ENCODE assay signal across 17 cellular contexts in genomic region chr3:38111696-38112377, GRCh38.
"Had no signal": no experiment of that assay in that cellular context is flagged by ENCODE, and none has a peak within 500 bp of the region (broad histone marks: within the 10 kb centered on the region; RNA-seq: fewer than 3 reads in every experiment).

No MANE protein-coding gene starts in this region.

- H3K4me1 ChIP-seq: gastrocnemius medialis, prostate gland, thyroid gland had no signal

- FAIRE-seq: astrocyte, urothelium cell line had no signal

- H3K4me3 ChIP-seq: gastrocnemius medialis, heart right ventricle, prostate gland, SK-N-MC, thyroid gland had no signal

- H3K9me3 ChIP-seq: gastrocnemius medialis, heart right ventricle, prostate gland, thyroid gland had no signal

- H3K27ac ChIP-seq: gastrocnemius medialis, heart right ventricle, prostate gland, SK-N-MC, thyroid gland had no signal

- ATAC-seq: activated CD4-positive, alpha-beta T cell treated with anti-CD3 and anti-CD28 coated beads for 36 hours; activated CD8-positive, alpha-beta T cell treated with anti-CD3 and anti-CD28 coated beads for 36 hours; gastrocnemius medialis; heart right ventricle; left cardiac atrium; naive thymus-derived CD8-positive, alpha-beta T cell; sciatic nerve had no signal

- H3K27me3 ChIP-seq: gastrocnemius medialis, thyroid gland had no signal

- H3K36me3 ChIP-seq: gastrocnemius medialis, heart right ventricle, prostate gland, thyroid gland had no signal

- DNase-seq: activated CD4-positive, alpha-beta T cell treated with anti-CD3 and anti-CD28 coated beads for 36 hours; activated CD8-positive, alpha-beta T cell treated with anti-CD3 and anti-CD28 coated beads for 36 hours; activated naive CD4-positive, alpha-beta T cell treated with Interleukin-2 at 50 U/mL for 16 hours; gastrocnemius medialis; heart right ventricle; left cardiac atrium; occipital lobe; stimulated activated CD4-positive, alpha-beta T cell treated with anti-CD3 and anti-CD28 coated beads, Interleukin-1b, Interleukin-23, amount 100 ng/mL, for 48 hours; T-helper 1 cell; T1000; thyroid gland had no signal
